ENCODE assay signal across 1 cellular context in genomic region chr12:15910864-15911696, GRCh38.
TF ChIP-seq lines count a peak whose summit lies in the region.

DERA (plus strand) TSS chr12:15911332; CDS start chr12:15911384, 52 bp downstream.

TF ChIP-seq in HepG2, 621 proteins besides CTCF, POLR2A, EP300 and RAD21 (continued from another document and continues in another):
- TF ChIP-seq HMGXB3 (CRISPR knock-in tag; IDR thresholded peaks at IDR 0.05; ENCODE audit: borderline replicate concordance) (0 out of 2 replicates have a peak, but pooled peaks have one; percentile 17), ARID5B (CRISPR knock-in tag; IDR thresholded peaks at IDR 0.05) (peak; percentile 35; the same call in 1 of the 2 replicates), ZSCAN21 (CRISPR knock-in tag; IDR thresholded peaks at IDR 0.05; ENCODE audit: borderline replicate concordance) (peak; percentile 87), MAFK (conservative IDR thresholded peaks at IDR 0.05 in 1 of 2, IDR thresholded peaks at IDR 0.05 in 1 of 2; ENCODE audit: low read length in 2 of 2) (no peak), ZNF224 (CRISPR knock-in tag; IDR thresholded peaks at IDR 0.05) (0 out of 2 replicates have a peak, but pooled peaks have one; percentile 42), ZNF326 (CRISPR knock-in tag; IDR thresholded peaks at IDR 0.05; ENCODE audit: borderline replicate concordance) (no peak), PREB (CRISPR knock-in tag; IDR thresholded peaks at IDR 0.05) (no peak), SCMH1 (CRISPR knock-in tag; IDR thresholded peaks at IDR 0.05; ENCODE audit: borderline replicate concordance) (no peak), RARA (CRISPR knock-in tag; IDR thresholded peaks at IDR 0.05) (0 out of 2 replicates have a peak, but pooled peaks have one; percentile 6), ZFY (CRISPR knock-in tag; IDR thresholded peaks at IDR 0.05) (peak; percentile 88), AGO2 (optimal IDR thresholded peaks at IDR 0.05; ENCODE audit: low read depth, low read length) (peak; percentile 77), ZNF10 (CRISPR knock-in tag; IDR thresholded peaks at IDR 0.05; ENCODE audit: borderline replicate concordance, low read depth) (no peak), TSC22D2 (CRISPR knock-in tag; IDR thresholded peaks at IDR 0.05; ENCODE audit: borderline replicate concordance) (0 out of 2 replicates have a peak, but pooled peaks have one; percentile 48), PTBP1 (IDR thresholded peaks at IDR 0.05; ENCODE audit: low read depth, low read length, poor library complexity, severe bottlenecking) (no peak), SYNCRIP (IDR thresholded peaks at IDR 0.05; ENCODE audit: insufficient read depth, low read depth, low read length) (no peak), ZFP91 (CRISPR knock-in tag; IDR thresholded peaks at IDR 0.05; ENCODE audit: borderline replicate concordance) (peak; percentile 72; the same call in 1 of the 2 replicates), ZNF567 (CRISPR knock-in tag; IDR thresholded peaks at IDR 0.05; ENCODE audit: borderline replicate concordance) (no peak), ZNF441 (CRISPR knock-in tag; IDR thresholded peaks at IDR 0.05; ENCODE audit: borderline replicate concordance) (peak; percentile 57; the same call in 1 of the 2 replicates), ZMAT3 (CRISPR knock-in tag; conservative IDR thresholded peaks at IDR 0.05) (peak; percentile 81), NFYC (CRISPR knock-in tag; IDR thresholded peaks at IDR 0.05) (no peak), ZNF776 (CRISPR knock-in tag; IDR thresholded peaks at IDR 0.05) (no peak; the same call in 1 of the 2 replicates), PHF5A (CRISPR knock-in tag; IDR thresholded peaks at IDR 0.05; ENCODE audit: low read depth, unreplicated experiment) (no peak), ZNF280D (CRISPR knock-in tag; IDR thresholded peaks at IDR 0.05) (no peak), BCLAF1 (IDR thresholded peaks at IDR 0.05) (no peak), ZNF256 (CRISPR knock-in tag; conservative IDR thresholded peaks at IDR 0.05) (no peak), ELK4 (CRISPR knock-in tag; IDR thresholded peaks at IDR 0.05; ENCODE audit: borderline replicate concordance) (no peak), NFIC (IDR thresholded peaks at IDR 0.05; ENCODE audit: low read length) (no peak), HDAC1 (CRISPR knock-in tag; IDR thresholded peaks at IDR 0.05) (peak; percentile 68), ZNF740 (CRISPR knock-in tag; IDR thresholded peaks at IDR 0.05) (no peak), DDIT3 (CRISPR knock-in tag; IDR thresholded peaks at IDR 0.05) (no peak)
